Comparison of ENCODE assay signal across 1 cellular context in the genomic region with DNA sequence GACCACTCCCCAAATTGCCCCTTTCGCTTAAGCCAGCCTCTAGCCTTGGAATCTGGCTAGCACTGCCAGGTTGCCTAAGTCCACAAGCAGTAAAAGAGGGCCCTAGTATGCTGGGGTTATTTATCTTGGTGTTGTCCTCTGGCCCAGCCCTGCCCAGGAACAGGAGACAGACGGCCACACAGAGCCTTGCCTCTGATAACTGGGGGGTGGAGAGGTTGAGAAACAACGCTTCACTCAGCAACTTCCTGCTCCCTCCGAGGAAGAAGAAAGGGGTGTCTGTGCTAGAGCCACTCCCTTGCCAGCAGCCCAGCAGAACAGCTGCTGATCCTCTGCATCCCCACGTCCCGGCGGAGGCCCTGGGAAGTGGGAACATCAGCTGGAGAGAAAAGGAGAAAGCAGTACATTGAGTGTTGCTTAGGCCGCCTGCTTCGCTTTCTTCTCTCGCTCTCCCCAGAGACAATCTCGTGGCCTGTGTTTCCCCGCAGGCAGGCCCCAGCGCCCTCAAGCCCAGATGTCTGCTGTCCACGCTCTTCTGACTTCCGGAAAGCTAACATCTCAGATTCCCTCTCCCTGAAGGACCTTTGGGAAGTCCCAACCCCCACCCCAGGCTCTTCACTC.
TF ChIP-seq lines count a peak whose summit lies in the region.

No MANE protein-coding gene starts in this region.

TF ChIP-seq in HepG2, 621 proteins besides CTCF, POLR2A, EP300 and RAD21 (continued from another document and continues in another):
- TF ChIP-seq, protein P1, sequence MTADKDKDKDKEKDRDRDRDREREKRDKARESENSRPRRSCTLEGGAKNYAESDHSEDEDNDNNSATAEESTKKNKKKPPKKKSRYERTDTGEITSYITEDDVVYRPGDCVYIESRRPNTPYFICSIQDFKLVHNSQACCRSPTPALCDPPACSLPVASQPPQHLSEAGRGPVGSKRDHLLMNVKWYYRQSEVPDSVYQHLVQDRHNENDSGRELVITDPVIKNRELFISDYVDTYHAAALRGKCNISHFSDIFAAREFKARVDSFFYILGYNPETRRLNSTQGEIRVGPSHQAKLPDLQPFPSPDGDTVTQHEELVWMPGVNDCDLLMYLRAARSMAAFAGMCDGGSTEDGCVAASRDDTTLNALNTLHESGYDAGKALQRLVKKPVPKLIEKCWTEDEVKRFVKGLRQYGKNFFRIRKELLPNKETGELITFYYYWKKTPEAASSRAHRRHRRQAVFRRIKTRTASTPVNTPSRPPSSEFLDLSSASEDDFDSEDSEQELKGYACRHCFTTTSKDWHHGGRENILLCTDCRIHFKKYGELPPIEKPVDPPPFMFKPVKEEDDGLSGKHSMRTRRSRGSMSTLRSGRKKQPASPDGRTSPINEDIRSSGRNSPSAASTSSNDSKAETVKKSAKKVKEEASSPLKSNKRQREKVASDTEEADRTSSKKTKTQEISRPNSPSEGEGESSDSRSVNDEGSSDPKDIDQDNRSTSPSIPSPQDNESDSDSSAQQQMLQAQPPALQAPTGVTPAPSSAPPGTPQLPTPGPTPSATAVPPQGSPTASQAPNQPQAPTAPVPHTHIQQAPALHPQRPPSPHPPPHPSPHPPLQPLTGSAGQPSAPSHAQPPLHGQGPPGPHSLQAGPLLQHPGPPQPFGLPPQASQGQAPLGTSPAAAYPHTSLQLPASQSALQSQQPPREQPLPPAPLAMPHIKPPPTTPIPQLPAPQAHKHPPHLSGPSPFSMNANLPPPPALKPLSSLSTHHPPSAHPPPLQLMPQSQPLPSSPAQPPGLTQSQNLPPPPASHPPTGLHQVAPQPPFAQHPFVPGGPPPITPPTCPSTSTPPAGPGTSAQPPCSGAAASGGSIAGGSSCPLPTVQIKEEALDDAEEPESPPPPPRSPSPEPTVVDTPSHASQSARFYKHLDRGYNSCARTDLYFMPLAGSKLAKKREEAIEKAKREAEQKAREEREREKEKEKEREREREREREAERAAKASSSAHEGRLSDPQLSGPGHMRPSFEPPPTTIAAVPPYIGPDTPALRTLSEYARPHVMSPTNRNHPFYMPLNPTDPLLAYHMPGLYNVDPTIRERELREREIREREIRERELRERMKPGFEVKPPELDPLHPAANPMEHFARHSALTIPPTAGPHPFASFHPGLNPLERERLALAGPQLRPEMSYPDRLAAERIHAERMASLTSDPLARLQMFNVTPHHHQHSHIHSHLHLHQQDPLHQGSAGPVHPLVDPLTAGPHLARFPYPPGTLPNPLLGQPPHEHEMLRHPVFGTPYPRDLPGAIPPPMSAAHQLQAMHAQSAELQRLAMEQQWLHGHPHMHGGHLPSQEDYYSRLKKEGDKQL (CRISPR knock-in tag; IDR thresholded peaks at IDR 0.05; ENCODE audit: low read depth): no peak
- no peak for TF ChIP-seq NR1H2 (CRISPR knock-in tag; IDR thresholded peaks at IDR 0.05; ENCODE audit: borderline replicate concordance, low read depth)
- no peak for TF ChIP-seq NFE2 (CRISPR knock-in tag; IDR thresholded peaks at IDR 0.05)
- TF ChIP-seq NFIC (IDR thresholded peaks at IDR 0.05; ENCODE audit: low read length): no peak
- no peak for TF ChIP-seq ZNF451 (CRISPR knock-in tag; IDR thresholded peaks at IDR 0.05)
- no peak for TF ChIP-seq PHB2 (IDR thresholded peaks at IDR 0.05; ENCODE audit: partially characterized antibody)
- TF ChIP-seq, protein P2, sequence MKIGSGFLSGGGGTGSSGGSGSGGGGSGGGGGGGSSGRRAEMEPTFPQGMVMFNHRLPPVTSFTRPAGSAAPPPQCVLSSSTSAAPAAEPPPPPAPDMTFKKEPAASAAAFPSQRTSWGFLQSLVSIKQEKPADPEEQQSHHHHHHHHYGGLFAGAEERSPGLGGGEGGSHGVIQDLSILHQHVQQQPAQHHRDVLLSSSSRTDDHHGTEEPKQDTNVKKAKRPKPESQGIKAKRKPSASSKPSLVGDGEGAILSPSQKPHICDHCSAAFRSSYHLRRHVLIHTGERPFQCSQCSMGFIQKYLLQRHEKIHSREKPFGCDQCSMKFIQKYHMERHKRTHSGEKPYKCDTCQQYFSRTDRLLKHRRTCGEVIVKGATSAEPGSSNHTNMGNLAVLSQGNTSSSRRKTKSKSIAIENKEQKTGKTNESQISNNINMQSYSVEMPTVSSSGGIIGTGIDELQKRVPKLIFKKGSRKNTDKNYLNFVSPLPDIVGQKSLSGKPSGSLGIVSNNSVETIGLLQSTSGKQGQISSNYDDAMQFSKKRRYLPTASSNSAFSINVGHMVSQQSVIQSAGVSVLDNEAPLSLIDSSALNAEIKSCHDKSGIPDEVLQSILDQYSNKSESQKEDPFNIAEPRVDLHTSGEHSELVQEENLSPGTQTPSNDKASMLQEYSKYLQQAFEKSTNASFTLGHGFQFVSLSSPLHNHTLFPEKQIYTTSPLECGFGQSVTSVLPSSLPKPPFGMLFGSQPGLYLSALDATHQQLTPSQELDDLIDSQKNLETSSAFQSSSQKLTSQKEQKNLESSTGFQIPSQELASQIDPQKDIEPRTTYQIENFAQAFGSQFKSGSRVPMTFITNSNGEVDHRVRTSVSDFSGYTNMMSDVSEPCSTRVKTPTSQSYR (CRISPR knock-in tag; IDR thresholded peaks at IDR 0.05; ENCODE audit: borderline replicate concordance): peak; percentile 74
- no peak for TF ChIP-seq ARNT (IDR thresholded peaks at IDR 0.05)
- no peak for TF ChIP-seq ATRX (CRISPR knock-in tag; IDR thresholded peaks at IDR 0.05; ENCODE audit: borderline replicate concordance)
- peak; percentile 49; the same call in 1 of the 2 replicates for TF ChIP-seq ZNF124 (CRISPR knock-in tag; IDR thresholded peaks at IDR 0.05)
- TF ChIP-seq EED (CRISPR knock-in tag; IDR thresholded peaks at IDR 0.05): no peak
- TF ChIP-seq, protein P3, sequence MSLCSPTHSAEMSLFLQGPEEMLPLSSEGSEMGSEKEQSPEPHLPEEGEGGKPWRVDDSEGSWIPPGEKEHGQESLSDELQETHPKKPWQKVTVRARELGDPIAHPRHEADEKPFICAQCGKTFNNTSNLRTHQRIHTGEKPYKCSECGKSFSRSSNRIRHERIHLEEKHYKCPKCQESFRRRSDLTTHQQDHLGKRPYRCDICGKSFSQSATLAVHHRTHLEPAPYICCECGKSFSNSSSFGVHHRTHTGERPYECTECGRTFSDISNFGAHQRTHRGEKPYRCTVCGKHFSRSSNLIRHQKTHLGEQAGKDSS (CRISPR knock-in tag; IDR thresholded peaks at IDR 0.05; ENCODE audit: borderline replicate concordance, low read depth): no peak
- TF ChIP-seq ZMYM4 (CRISPR knock-in tag; IDR thresholded peaks at IDR 0.05): peak; percentile 39; the same call in 1 of the 2 replicates
- TF ChIP-seq, protein P4, sequence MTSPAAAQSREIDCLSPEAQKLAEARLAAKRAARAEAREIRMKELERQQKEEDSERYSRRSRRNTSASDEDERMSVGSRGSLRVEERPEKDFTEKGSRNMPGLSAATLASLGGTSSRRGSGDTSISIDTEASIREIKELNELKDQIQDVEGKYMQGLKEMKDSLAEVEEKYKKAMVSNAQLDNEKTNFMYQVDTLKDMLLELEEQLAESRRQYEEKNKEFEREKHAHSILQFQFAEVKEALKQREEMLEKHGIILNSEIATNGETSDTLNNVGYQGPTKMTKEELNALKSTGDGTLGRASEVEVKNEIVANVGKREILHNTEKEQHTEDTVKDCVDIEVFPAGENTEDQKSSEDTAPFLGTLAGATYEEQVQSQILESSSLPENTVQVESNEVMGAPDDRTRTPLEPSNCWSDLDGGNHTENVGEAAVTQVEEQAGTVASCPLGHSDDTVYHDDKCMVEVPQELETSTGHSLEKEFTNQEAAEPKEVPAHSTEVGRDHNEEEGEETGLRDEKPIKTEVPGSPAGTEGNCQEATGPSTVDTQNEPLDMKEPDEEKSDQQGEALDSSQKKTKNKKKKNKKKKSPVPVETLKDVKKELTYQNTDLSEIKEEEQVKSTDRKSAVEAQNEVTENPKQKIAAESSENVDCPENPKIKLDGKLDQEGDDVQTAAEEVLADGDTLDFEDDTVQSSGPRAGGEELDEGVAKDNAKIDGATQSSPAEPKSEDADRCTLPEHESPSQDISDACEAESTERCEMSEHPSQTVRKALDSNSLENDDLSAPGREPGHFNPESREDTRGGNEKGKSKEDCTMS (CRISPR knock-in tag; conservative IDR thresholded peaks at IDR 0.05): no peak
- TF ChIP-seq ZFP41 (CRISPR knock-in tag; IDR thresholded peaks at IDR 0.05; ENCODE audit: borderline replicate concordance): no peak
- no peak for TF ChIP-seq NFKBIZ (CRISPR knock-in tag; IDR thresholded peaks at IDR 0.05)
- no peak for TF ChIP-seq ZNF24 (IDR thresholded peaks at IDR 0.05)
- TF ChIP-seq MIXL1 (CRISPR knock-in tag; IDR thresholded peaks at IDR 0.05): no peak
- TF ChIP-seq ZNF501 (CRISPR knock-in tag; IDR thresholded peaks at IDR 0.05): no peak
- no peak for TF ChIP-seq ZNF572 (CRISPR knock-in tag; IDR thresholded peaks at IDR 0.05)
- TF ChIP-seq, protein P5, sequence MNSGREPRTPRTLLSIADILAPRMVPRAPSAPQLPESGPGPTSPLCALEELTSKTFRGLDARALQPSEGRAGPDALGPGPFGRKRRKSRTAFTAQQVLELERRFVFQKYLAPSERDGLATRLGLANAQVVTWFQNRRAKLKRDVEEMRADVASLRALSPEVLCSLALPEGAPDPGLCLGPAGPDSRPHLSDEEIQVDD (CRISPR knock-in tag; IDR thresholded peaks at IDR 0.05; ENCODE audit: borderline replicate concordance): no peak
- TF ChIP-seq GTF3A (CRISPR knock-in tag; conservative IDR thresholded peaks at IDR 0.05): no peak
- TF ChIP-seq KDM1A (CRISPR knock-in tag; IDR thresholded peaks at IDR 0.05): no peak
- TF ChIP-seq ZFP1 (CRISPR knock-in tag; IDR thresholded peaks at IDR 0.05): no peak
- no peak for TF ChIP-seq CENPT (CRISPR knock-in tag; IDR thresholded peaks at IDR 0.05; ENCODE audit: low read depth)
- no peak for TF ChIP-seq DNMT3B (CRISPR knock-in tag; conservative IDR thresholded peaks at IDR 0.05)
- TF ChIP-seq MED8 (CRISPR knock-in tag; IDR thresholded peaks at IDR 0.05; ENCODE audit: insufficient replicate concordance): no peak
- TF ChIP-seq ZNF670 (CRISPR knock-in tag; IDR thresholded peaks at IDR 0.05; ENCODE audit: borderline replicate concordance): no peak
- peak; percentile 61; the same call in 1 of the 2 replicates for TF ChIP-seq ZBTB7A (CRISPR knock-in tag; IDR thresholded peaks at IDR 0.05)
- no peak for TF ChIP-seq U2AF1 (optimal IDR thresholded peaks at IDR 0.05; ENCODE audit: low read depth, low read length)
- TF ChIP-seq, protein P6, sequence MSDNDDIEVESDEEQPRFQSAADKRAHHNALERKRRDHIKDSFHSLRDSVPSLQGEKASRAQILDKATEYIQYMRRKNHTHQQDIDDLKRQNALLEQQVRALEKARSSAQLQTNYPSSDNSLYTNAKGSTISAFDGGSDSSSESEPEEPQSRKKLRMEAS (IDR thresholded peaks at IDR 0.05): peak; percentile 51
- TF ChIP-seq, protein P7, sequence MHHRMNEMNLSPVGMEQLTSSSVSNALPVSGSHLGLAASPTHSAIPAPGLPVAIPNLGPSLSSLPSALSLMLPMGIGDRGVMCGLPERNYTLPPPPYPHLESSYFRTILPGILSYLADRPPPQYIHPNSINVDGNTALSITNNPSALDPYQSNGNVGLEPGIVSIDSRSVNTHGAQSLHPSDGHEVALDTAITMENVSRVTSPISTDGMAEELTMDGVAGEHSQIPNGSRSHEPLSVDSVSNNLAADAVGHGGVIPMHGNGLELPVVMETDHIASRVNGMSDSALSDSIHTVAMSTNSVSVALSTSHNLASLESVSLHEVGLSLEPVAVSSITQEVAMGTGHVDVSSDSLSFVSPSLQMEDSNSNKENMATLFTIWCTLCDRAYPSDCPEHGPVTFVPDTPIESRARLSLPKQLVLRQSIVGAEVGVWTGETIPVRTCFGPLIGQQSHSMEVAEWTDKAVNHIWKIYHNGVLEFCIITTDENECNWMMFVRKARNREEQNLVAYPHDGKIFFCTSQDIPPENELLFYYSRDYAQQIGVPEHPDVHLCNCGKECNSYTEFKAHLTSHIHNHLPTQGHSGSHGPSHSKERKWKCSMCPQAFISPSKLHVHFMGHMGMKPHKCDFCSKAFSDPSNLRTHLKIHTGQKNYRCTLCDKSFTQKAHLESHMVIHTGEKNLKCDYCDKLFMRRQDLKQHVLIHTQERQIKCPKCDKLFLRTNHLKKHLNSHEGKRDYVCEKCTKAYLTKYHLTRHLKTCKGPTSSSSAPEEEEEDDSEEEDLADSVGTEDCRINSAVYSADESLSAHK (CRISPR knock-in tag; IDR thresholded peaks at IDR 0.05; ENCODE audit: borderline replicate concordance): no peak
- no peak for TF ChIP-seq SMAD1 (CRISPR knock-in tag; IDR thresholded peaks at IDR 0.05; ENCODE audit: borderline replicate concordance, low read depth)
- peak; percentile 41; the same call in 1 of the 2 replicates for TF ChIP-seq ZNF547 (CRISPR knock-in tag; IDR thresholded peaks at IDR 0.05)
- TF ChIP-seq ZNF431 (CRISPR knock-in tag; IDR thresholded peaks at IDR 0.05; ENCODE audit: borderline replicate concordance, low read depth): no peak
- TF ChIP-seq SMAD3 (CRISPR knock-in tag; IDR thresholded peaks at IDR 0.05): 0 out of 2 replicates have a peak, but pooled peaks have one; percentile 29
- no peak for TF ChIP-seq NR3C1 (CRISPR knock-in tag; IDR thresholded peaks at IDR 0.05)
- TF ChIP-seq MED13 (CRISPR knock-in tag; IDR thresholded peaks at IDR 0.05): no peak
- TF ChIP-seq, protein P8, sequence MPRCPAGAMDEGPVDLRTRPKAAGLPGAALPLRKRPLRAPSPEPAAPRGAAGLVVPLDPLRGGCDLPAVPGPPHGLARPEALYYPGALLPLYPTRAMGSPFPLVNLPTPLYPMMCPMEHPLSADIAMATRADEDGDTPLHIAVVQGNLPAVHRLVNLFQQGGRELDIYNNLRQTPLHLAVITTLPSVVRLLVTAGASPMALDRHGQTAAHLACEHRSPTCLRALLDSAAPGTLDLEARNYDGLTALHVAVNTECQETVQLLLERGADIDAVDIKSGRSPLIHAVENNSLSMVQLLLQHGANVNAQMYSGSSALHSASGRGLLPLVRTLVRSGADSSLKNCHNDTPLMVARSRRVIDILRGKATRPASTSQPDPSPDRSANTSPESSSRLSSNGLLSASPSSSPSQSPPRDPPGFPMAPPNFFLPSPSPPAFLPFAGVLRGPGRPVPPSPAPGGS (CRISPR knock-in tag; IDR thresholded peaks at IDR 0.05): 0 out of 2 replicates have a peak, but pooled peaks have one; percentile 24
- TF ChIP-seq, protein P9, sequence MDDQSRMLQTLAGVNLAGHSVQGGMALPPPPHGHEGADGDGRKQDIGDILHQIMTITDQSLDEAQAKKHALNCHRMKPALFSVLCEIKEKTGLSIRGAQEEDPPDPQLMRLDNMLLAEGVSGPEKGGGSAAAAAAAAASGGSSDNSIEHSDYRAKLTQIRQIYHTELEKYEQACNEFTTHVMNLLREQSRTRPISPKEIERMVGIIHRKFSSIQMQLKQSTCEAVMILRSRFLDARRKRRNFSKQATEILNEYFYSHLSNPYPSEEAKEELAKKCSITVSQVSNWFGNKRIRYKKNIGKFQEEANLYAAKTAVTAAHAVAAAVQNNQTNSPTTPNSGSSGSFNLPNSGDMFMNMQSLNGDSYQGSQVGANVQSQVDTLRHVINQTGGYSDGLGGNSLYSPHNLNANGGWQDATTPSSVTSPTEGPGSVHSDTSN (CRISPR knock-in tag; IDR thresholded peaks at IDR 0.05; ENCODE audit: borderline replicate concordance): no peak
- no peak for TF ChIP-seq U2AF2 (IDR thresholded peaks at IDR 0.05; ENCODE audit: low read depth, low read length)
- TF ChIP-seq, protein P10, sequence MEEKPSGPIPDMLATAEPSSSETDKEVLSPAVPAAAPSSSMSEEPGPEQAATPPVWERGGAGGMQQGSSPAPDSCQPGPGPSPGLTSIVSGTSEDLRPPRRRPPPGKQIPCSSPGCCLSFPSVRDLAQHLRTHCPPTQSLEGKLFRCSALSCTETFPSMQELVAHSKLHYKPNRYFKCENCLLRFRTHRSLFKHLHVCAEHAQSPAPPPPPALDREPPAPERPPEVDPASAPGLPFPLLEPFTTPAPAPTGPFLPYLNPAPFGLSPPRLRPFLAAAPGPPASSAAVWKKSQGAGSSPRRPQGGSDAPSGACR (CRISPR knock-in tag; IDR thresholded peaks at IDR 0.05): no peak
